In genomic region chr13:99359493-99359892, GRCh38 we compare ENCODE assay signal across 17 cellular contexts. TPM values are rescaled to one million over a fixed set of nuclear protein-coding genes. Genes with fewer than 3 reads are reported as not detected.
DNase-seq lines count a peak whose midpoint lies in the region; ATAC-seq and TF ChIP-seq lines count a peak whose summit lies in the region.
"Had no signal": no experiment of that assay in that cellular context is flagged by ENCODE, and none has a peak within 500 bp of the region (broad histone marks: within the 10 kb centered on the region; RNA-seq: fewer than 3 reads in every experiment).

No MANE protein-coding gene starts in this region.

- no peaks in the 10 kb centered on the region for H3K9me3 ChIP-seq in Peyer's patch
- H3K9me3 ChIP-seq in effector memory CD4-positive, alpha-beta T cell (ENCODE audit: control insufficient read depth, low read length) = no peaks in the 10 kb centered on the region
- H3K9me3 ChIP-seq: SK-N-SH, testis had no signal

- peak overlapping the region; percentile 6 to 86 (median 78) for H3K27ac ChIP-seq in Peyer's patch
- H3K27ac ChIP-seq in effector memory CD4-positive, alpha-beta T cell (ENCODE audit: insufficient read depth, low read length, poor library complexity, severe bottlenecking) = peak overlapping the region; percentile 96
- H3K27ac ChIP-seq: testis had no signal

- no peak for TF ChIP-seq POLR2A in Peyer's patch (IDR thresholded peaks at IDR 0.05)

- no TSS peak for BruUV-seq in MCF 10A (replicated peaks; lab: Mats Ljungman, UMichigan)

- CTCF ChIA-PET in MCF 10A (lab: Yijun Ruan, JAX) = interaction anchor here (0.6 kb wide), 2 partner anchors 215 to 304 kb away, joined by 3 read pairs; no protein-coding TSS in a partner anchor

- peaks cover 100% of the 10 kb centered on the region for H3K4me1 Mint-ChIP-seq in activated T-cell treated with anti-CD3 and anti-CD28 coated beads, Interleukin-2, amount 50 U/mL, for 72 hours (ENCODE audit: low read depth)
- H3K4me1 Mint-ChIP-seq in stimulated activated effector memory CD8-positive, alpha-beta T cell treated with anti-CD3 and anti-CD28 coated beads, Interleukin-12 subunit alpha, Interleukin-12 subunit beta, amount 100 ng/mL, for 72 hours = peaks cover 96% of the 10 kb centered on the region
- no peaks in the 10 kb centered on the region for H3K4me1 Mint-ChIP-seq in MCF 10A (ENCODE audit: insufficient read depth, unreplicated experiment)

- peak overlapping the region; percentile 2 to 65 for H3K4me3 Mint-ChIP-seq in activated T-cell treated with anti-CD3 and anti-CD28 coated beads, Interleukin-2, amount 50 U/mL, for 72 hours
- H3K4me3 Mint-ChIP-seq in stimulated activated effector memory CD8-positive, alpha-beta T cell treated with anti-CD3 and anti-CD28 coated beads, Interleukin-12 subunit alpha, Interleukin-12 subunit beta, amount 100 ng/mL, for 72 hours = no peak overlapping the region
- H3K4me3 Mint-ChIP-seq in MCF 10A (ENCODE audit: unreplicated experiment) = no peak overlapping the region

- DNase-seq in activated T-cell treated with anti-CD3 and anti-CD28 coated beads, Interleukin-2, amount 50 U/mL, for 72 hours = no peak
- DNase-seq in activated T-cell treated with anti-CD3 and anti-CD28 coated beads for 4 hours = no peak
- peak in 1 of 3 donors; percentile 39 for DNase-seq in Peyer's patch
- DNase-seq in effector memory CD4-positive, alpha-beta T cell = no peak
- no peak for DNase-seq in stimulated activated effector memory CD8-positive, alpha-beta T cell treated with anti-CD3 and anti-CD28 coated beads, Interleukin-12 subunit alpha, Interleukin-12 subunit beta, amount 100 ng/mL, for 72 hours (ENCODE audit: low spot score in 2 of 2)
- no peak for DNase-seq in stimulated activated naive CD4-positive, alpha-beta T cell (lab: John Stamatoyannopoulos, UW)
- DNase-seq in MCF 10A (ENCODE audit: unreplicated experiment) = no peak
- DNase-seq: activated CD4-positive, alpha-beta T cell treated with anti-CD3 and anti-CD28 coated beads for 48 hours; activated T-cell treated with anti-CD3 and anti-CD28 coated beads, Interleukin-2, amount 50 U/mL, for 4 hours; DND-41; KG1; NCI-H2029; NK-92 treated with Interleukin-12 subunit alpha and Interleukin-12 subunit beta, amount 100 ng/mL, for 24 hours; SK-N-SH; testis had no signal

- H3K36me3 ChIP-seq in Peyer's patch = no peaks in the 10 kb centered on the region
- H3K36me3 ChIP-seq in effector memory CD4-positive, alpha-beta T cell (ENCODE audit: control insufficient read depth, insufficient read depth, low read length) = no peaks in the 10 kb centered on the region

- no peaks in the 10 kb centered on the region for H3K9me3 Mint-ChIP-seq in activated T-cell treated with anti-CD3 and anti-CD28 coated beads, Interleukin-2, amount 50 U/mL, for 72 hours
- H3K9me3 Mint-ChIP-seq in stimulated activated effector memory CD8-positive, alpha-beta T cell treated with anti-CD3 and anti-CD28 coated beads, Interleukin-12 subunit alpha, Interleukin-12 subunit beta, amount 100 ng/mL, for 72 hours = no peaks in the 10 kb centered on the region
- H3K9me3 Mint-ChIP-seq in MCF 10A (ENCODE audit: unreplicated experiment) = no peaks in the 10 kb centered on the region
- H3K9me3 Mint-ChIP-seq: activated T-cell treated with anti-CD3 and anti-CD28 coated beads, Interleukin-2, amount 50 U/mL, for 4 hours had no signal

- H3K4me3 ChIP-seq in Peyer's patch = no peak overlapping the region
- H3K4me3 ChIP-seq in effector memory CD4-positive, alpha-beta T cell (ENCODE audit: insufficient read depth, low read depth, low read length, poor library complexity, severe bottlenecking) = no peak overlapping the region
- H3K4me3 ChIP-seq: testis had no signal

- TF ChIP-seq CTCF in Peyer's patch (IDR thresholded peaks at IDR 0.05) (no peak), MCF 10A (IDR thresholded peaks at IDR 0.05; ENCODE audit: unreplicated experiment) (no peak)

- intact Hi-C loops in MCF 10A (cut with micrococcal nuclease) = no loop called here

- H3K4me1 ChIP-seq in Peyer's patch = peaks cover 0 to 42% (median 21%) of the 10 kb centered on the region in 4 donors
- peaks cover 86% of the 10 kb centered on the region for H3K4me1 ChIP-seq in effector memory CD4-positive, alpha-beta T cell (ENCODE audit: control insufficient read depth, insufficient read depth, low read length, poor library complexity, severe bottlenecking)

- H3K27me3 ChIP-seq in Peyer's patch = no peaks in the 10 kb centered on the region
- H3K27me3 ChIP-seq in effector memory CD4-positive, alpha-beta T cell (replicated peaks; ENCODE audit: control insufficient read depth, insufficient read depth, low read length, poor library complexity, severe bottlenecking) = no peaks in the 10 kb centered on the region
- H3K27me3 ChIP-seq: testis had no signal

- no peak for ATAC-seq in activated T-cell treated with anti-CD3 and anti-CD28 coated beads, Interleukin-2, amount 50 U/mL, for 72 hours (replicated peaks in 1 of 2)
- ATAC-seq in stimulated activated effector memory CD8-positive, alpha-beta T cell treated with anti-CD3 and anti-CD28 coated beads, Interleukin-12 subunit alpha, Interleukin-12 subunit beta, amount 100 ng/mL, for 72 hours = no peak
- no peak for ATAC-seq in HG03460 (IDR thresholded peaks at IDR 0.05; ENCODE audit: unreplicated experiment)
- ATAC-seq: activated T-cell treated with anti-CD3 and anti-CD28 coated beads, Interleukin-2, amount 50 U/mL, for 4 hours had no signal

- POLR2A ChIA-PET in MCF 10A (lab: Yijun Ruan, JAX) = interaction anchor here (1.0 kb wide), 1 partner anchor 19 kb away, joined by 3 read pairs; no protein-coding TSS in a partner anchor

- no peaks in the 10 kb centered on the region for H3K27me3 Mint-ChIP-seq in activated T-cell treated with anti-CD3 and anti-CD28 coated beads, Interleukin-2, amount 50 U/mL, for 72 hours (ENCODE audit: low read depth)
- H3K27me3 Mint-ChIP-seq in MCF 10A (ENCODE audit: insufficient read depth, unreplicated experiment) = no peaks in the 10 kb centered on the region

- H3K36me3 Mint-ChIP-seq in activated T-cell treated with anti-CD3 and anti-CD28 coated beads, Interleukin-2, amount 50 U/mL, for 72 hours (ENCODE audit: insufficient read depth in 2 of 2) = peaks cover 20 to 29% of the 10 kb centered on the region in 2 donors
- H3K36me3 Mint-ChIP-seq in stimulated activated effector memory CD8-positive, alpha-beta T cell treated with anti-CD3 and anti-CD28 coated beads, Interleukin-12 subunit alpha, Interleukin-12 subunit beta, amount 100 ng/mL, for 72 hours = peaks cover 46% of the 10 kb centered on the region
- peaks cover 18% of the 10 kb centered on the region for H3K36me3 Mint-ChIP-seq in MCF 10A (ENCODE audit: insufficient read depth, unreplicated experiment)

- H3K27ac Mint-ChIP-seq in activated T-cell treated with anti-CD3 and anti-CD28 coated beads, Interleukin-2, amount 50 U/mL, for 72 hours = peak overlapping the region; percentile 41
- H3K27ac Mint-ChIP-seq in stimulated activated effector memory CD8-positive, alpha-beta T cell treated with anti-CD3 and anti-CD28 coated beads, Interleukin-12 subunit alpha, Interleukin-12 subunit beta, amount 100 ng/mL, for 72 hours = peak overlapping the region; percentile 98
- no peak overlapping the region for H3K27ac Mint-ChIP-seq in MCF 10A (ENCODE audit: low read depth, unreplicated experiment)

RNA-seq across cellular contexts. Expression of gene GPR183, which starts 52.3 kb away (rescaled TPM):
- 10 to 100 TPM; 32.8 to 57.5 TPM for total RNA-seq in activated T-cell treated with anti-CD3 and anti-CD28 coated beads, Interleukin-2, amount 50 U/mL, for 72 hours
- total RNA-seq in Peyer's patch (10 to 100 TPM in 1 of 4 donors, 1 to 10 TPM in 3; 1.1 to 24.8 (median 3.9) TPM), MCF 10A (2022) (not detected in 2 replicates)
- total RNA-seq: bronchial epithelial cell had no signal

Comparison
In these comparisons a context has a peak if more than half of its experiments do, and no peak if none do; other contexts are left out.
1. H3K4me3 Mint-ChIP-seq: peak in activated T-cell treated with anti-CD3 and anti-CD28 coated beads, Interleukin-2, amount 50 U/mL, for 72 hours (2 of 2); none in stimulated activated effector memory CD8-positive, alpha-beta T cell treated with anti-CD3 and anti-CD28 coated beads, Interleukin-12 subunit alpha, Interleukin-12 subunit beta, amount 100 ng/mL, for 72 hours (single experiment) and MCF 10A (single experiment).